In genomic region chr1:111593403-111594127, GRCh38 we compare ENCODE assay signal across 9 cellular contexts. TPM values are rescaled to one million over a fixed set of nuclear protein-coding genes. Genes with fewer than 3 reads are reported as not detected.
A peak's percentile ranks its signal among the peaks of the same experiment; 100 is the strongest.
DNase-seq lines count a peak whose midpoint lies in the region; ATAC-seq and TF ChIP-seq lines count a peak whose summit lies in the region.
"Had no signal": no experiment of that assay in that cellular context is flagged by ENCODE, and none has a peak within 500 bp of the region (broad histone marks: within the 10 kb centered on the region; RNA-seq: fewer than 3 reads in every experiment).

No MANE protein-coding gene starts in this region.

- no peaks in the 10 kb centered on the region for H3K27me3 ChIP-seq in CD4-positive, alpha-beta T cell (ENCODE audit: control insufficient read depth, insufficient read depth, low read length)
- no peaks in the 10 kb centered on the region for H3K27me3 ChIP-seq in MG63

- H3K4me3 ChIP-seq in MG63, result no peak overlapping the region; the same call in 1 of the 2 replicates

- no peaks in the 10 kb centered on the region for H3K36me3 Mint-ChIP-seq in CD4-positive, alpha-beta T cell (ENCODE audit: low read depth)
- H3K36me3 Mint-ChIP-seq in natural killer cell, result no peaks in the 10 kb centered on the region

- no peak for DNase-seq in CD4-positive, alpha-beta T cell
- DNase-seq in MG63 (peak; percentile 21), natural killer cell (no peak), GM13976 (ENCODE audit: low spot score) (no peak)
- no peak for DNase-seq in stimulated activated CD4-positive, alpha-beta T cell treated with anti-CD3 and anti-CD28 coated beads, Interleukin-2, amount 100 ng/mL, for 48 hours
- DNase-seq: NCI-H1105 had no signal

- no peak for TF ChIP-seq CTCF in CD4-positive, alpha-beta T cell (IDR thresholded peaks at IDR 0.05)
- TF ChIP-seq CTCF in natural killer cell (IDR thresholded peaks at IDR 0.05) (no peak), GM13976 (IDR thresholded peaks at IDR 0.05; ENCODE audit: borderline replicate concordance, control extremely low read depth, extremely low read depth, insufficient read depth, missing control alignments) (no peak)

- in situ Hi-C loops in GM13976 (cut with MboI; ENCODE audit: low sequenced_read_pairs, unreplicated experiment), result no loop called here

- H3K9me3 Mint-ChIP-seq in CD4-positive, alpha-beta T cell, result no peaks in the 10 kb centered on the region
- no peaks in the 10 kb centered on the region for H3K9me3 Mint-ChIP-seq in natural killer cell

- no peaks in the 10 kb centered on the region for H3K9me3 ChIP-seq in CD4-positive, alpha-beta T cell (ENCODE audit: control insufficient read depth, low read length)
- H3K9me3 ChIP-seq in MG63, result no peaks in the 10 kb centered on the region

- intact Hi-C loops in CD4-positive, alpha-beta T cell (cut with DNase I, micrococcal nuclease), result loop anchor here (2.0 to 10.0 kb wide), 3 partner anchors 25 to 51 kb away; partner anchors contain the start of gene RAP1A (in 1 of the 2)
- intact Hi-C loops in natural killer cell (cut with micrococcal nuclease), result loop anchor here (1.0 to 10.0 kb wide), 3 partner anchors 23 to 719 kb away; partner anchors contain the start of gene CD53

- H3K27me3 Mint-ChIP-seq in CD4-positive, alpha-beta T cell, result no peaks in the 10 kb centered on the region
- no peaks in the 10 kb centered on the region for H3K27me3 Mint-ChIP-seq in natural killer cell (ENCODE audit: low read depth in 2 of 2)

- no peak for ATAC-seq in CD4-positive, alpha-beta T cell (ENCODE audit: poor library complexity)
- ATAC-seq in natural killer cell (no peak), GM21528 (IDR thresholded peaks at IDR 0.05; ENCODE audit: low FRiP score, unreplicated experiment) (no peak), GM21381 (IDR thresholded peaks at IDR 0.05; ENCODE audit: unreplicated experiment) (no peak)

- peak overlapping the region; percentile 49 for H3K4me3 Mint-ChIP-seq in CD4-positive, alpha-beta T cell
- H3K4me3 Mint-ChIP-seq in natural killer cell, result peak overlapping the region; percentile 77

- CTCF ChIA-PET in CD4-positive, alpha-beta T cell (lab: Charles Lee), result interaction anchor here (0.8 to 3.2 kb wide), 12 partner anchors 10 to 86 kb away, joined by 3 to 17 read pairs (median 4); no protein-coding TSS in a partner anchor

- H3K27ac ChIP-seq in CD4-positive, alpha-beta T cell (ENCODE audit: low read depth, low read length), result peak overlapping the region; percentile 64
- H3K27ac ChIP-seq in cingulate gyrus (ENCODE audit: low read depth, low read length), result peak overlapping the region; percentile 51

- H3K36me3 ChIP-seq in MG63, result no peaks in the 10 kb centered on the region

- peak overlapping the region; percentile 79 for H3K27ac Mint-ChIP-seq in CD4-positive, alpha-beta T cell
- H3K27ac Mint-ChIP-seq in natural killer cell, result peak overlapping the region; percentile 78 to 89

- H3K4me1 Mint-ChIP-seq in CD4-positive, alpha-beta T cell (ENCODE audit: low read depth), result peaks cover 68% of the 10 kb centered on the region
- H3K4me1 Mint-ChIP-seq in natural killer cell, result peaks cover 63% of the 10 kb centered on the region in 2 donors

- POLR2A ChIA-PET in CD4-positive, alpha-beta T cell (lab: Charles Lee), result interaction anchor here (0.6 to 3.3 kb wide), 26 partner anchors 9 to 629 kb away, joined by 3 to 32 read pairs (median 5); partner anchors contain the start of gene RAP1A

RNA-seq across cellular contexts. Expression of gene RAP1A, which starts 26.0 kb away (rescaled TPM):
- 10 to 100 TPM; 63.8 to 67.1 TPM for total RNA-seq in CD4-positive, alpha-beta T cell
- 20.6 and 35.6 TPM in 2 replicates for total RNA-seq in MG63 (2014; rRNA removed; shearing (Covaris generic); ENCODE audit: low replicate concordance)
- total RNA-seq in natural killer cell, result 100 to 1,000 TPM in 2 of 3 donors, 10 to 100 TPM in 1; 83.7 to 112 (median 104) TPM
